Comparison of ENCODE assay signal across 19 cellular contexts in genomic region chr2:149702571-149702970, GRCh38.
"Had no signal": no experiment of that assay in that cellular context is flagged by ENCODE, and none has a peak within 500 bp of the region (broad histone marks: within the 10 kb centered on the region; RNA-seq: fewer than 3 reads in every experiment).

No MANE protein-coding gene starts in this region.

- ATAC-seq: K562 had no signal

- H3K27ac ChIP-seq: HL-60, KMS-11 had no signal

- DNase-seq: Kasumi-1, MM.1S, NCI-H1092 treated with DMSO at 0.1 percent for 48 hours, NCI-H1436, NCI-H187, NCI-H2029, NCI-H2081 treated with DMSO at 0.1 percent for 48 hours, NCI-H2171, NCI-H446, NCI-H510A, NCI-H524 treated with DMSO at 0.1 percent for 48 hours, NCI-H69, NCI-H774, Right ventricle myocardium superior, RPMI8226, SK-N-SH had no signal
